In genomic region chr19:18503971-18504885, GRCh38 we compare ENCODE assay signal across 9 cellular contexts. TPM values are rescaled to one million over a fixed set of nuclear protein-coding genes. Genes with fewer than 3 reads are reported as not detected.
DNase-seq lines count a peak whose midpoint lies in the region; ATAC-seq and TF ChIP-seq lines count a peak whose summit lies in the region.
"Had no signal": no experiment of that assay in that cellular context is flagged by ENCODE, and none has a peak within 500 bp of the region (broad histone marks: within the 10 kb centered on the region; RNA-seq: fewer than 3 reads in every experiment).

No MANE protein-coding gene starts in this region.

- ATAC-seq in HG02840 (IDR thresholded peaks at IDR 0.05; ENCODE audit: low FRiP score, unreplicated experiment) (peak; percentile 47), natural killer cell (no peak)

- CTCF ChIA-PET in activated naive CD4-positive, alpha-beta T cell treated with anti-CD3 and anti-CD28 coated beads, Interleukin-2, amount 10 ng/mL, durations not matched to agents 7 days and 5 days (lab: Charles Lee) = interaction anchor here (1.3 to 2.5 kb wide), 4 partner anchors 8 to 53 kb away, joined by 3 to 10 read pairs (median 4); partner anchors contain the start of gene ELL

- peak overlapping the region; percentile 17 for H3K4me3 Mint-ChIP-seq in natural killer cell
- no peak overlapping the region for H3K4me3 Mint-ChIP-seq in activated naive CD4-positive, alpha-beta T cell treated with anti-CD3 and anti-CD28 coated beads, Interleukin-2, amount 10 ng/mL, durations not matched to agents 7 days and 5 days

- H3K9me3 Mint-ChIP-seq in natural killer cell = no peaks in the 10 kb centered on the region
- H3K9me3 Mint-ChIP-seq in activated naive CD4-positive, alpha-beta T cell treated with anti-CD3 and anti-CD28 coated beads, Interleukin-2, amount 10 ng/mL, durations not matched to agents 7 days and 5 days = no peaks in the 10 kb centered on the region

- DNase-seq in COLO668 (lab: John Stamatoyannopoulos, UW; ENCODE audit: unreplicated experiment) (peak; percentile 91), caudate nucleus (lab: John Stamatoyannopoulos, UW) (peak in 5 of 61 donors; percentile 8 to 55 (median 30)), natural killer cell (no peak), medulla oblongata (ENCODE audit: extremely low spot score) (no peak), GOT3 (lab: John Stamatoyannopoulos, UW) (no peak)
- no peak for DNase-seq in stimulated activated CD4-positive, alpha-beta T cell treated with anti-CD3 and anti-CD28 coated beads, Interleukin-1b, Interleukin-23, amount 100 ng/mL, for 48 hours
- DNase-seq in activated naive CD4-positive, alpha-beta T cell treated with anti-CD3 and anti-CD28 coated beads, Interleukin-2, amount 10 ng/mL, durations not matched to agents 7 days and 5 days = no peak
- DNase-seq: activated naive CD4-positive, alpha-beta T cell treated with anti-CD3 and anti-CD28 coated beads, Interleukin-2, amount 50 U/mL, for 16 hours had no signal

- H3K27ac ChIP-seq in caudate nucleus (ENCODE audit: low read depth, low read length) = peak overlapping the region; percentile 93

- no peaks in the 10 kb centered on the region for H3K27me3 Mint-ChIP-seq in natural killer cell (ENCODE audit: low read depth in 2 of 2)
- no peaks in the 10 kb centered on the region for H3K27me3 Mint-ChIP-seq in activated naive CD4-positive, alpha-beta T cell treated with anti-CD3 and anti-CD28 coated beads, Interleukin-2, amount 10 ng/mL, durations not matched to agents 7 days and 5 days

- TF ChIP-seq CTCF in natural killer cell (IDR thresholded peaks at IDR 0.05) = no peak

- H3K4me1 Mint-ChIP-seq in natural killer cell = peaks cover 79 to 90% of the 10 kb centered on the region in 2 donors
- peaks cover 75% of the 10 kb centered on the region for H3K4me1 Mint-ChIP-seq in activated naive CD4-positive, alpha-beta T cell treated with anti-CD3 and anti-CD28 coated beads, Interleukin-2, amount 10 ng/mL, durations not matched to agents 7 days and 5 days

- H3K36me3 Mint-ChIP-seq in natural killer cell = no peaks in the 10 kb centered on the region
- peaks cover 2% of the 10 kb centered on the region for H3K36me3 Mint-ChIP-seq in activated naive CD4-positive, alpha-beta T cell treated with anti-CD3 and anti-CD28 coated beads, Interleukin-2, amount 10 ng/mL, durations not matched to agents 7 days and 5 days

- intact Hi-C loops in natural killer cell (cut with micrococcal nuclease) = no loop called here

- H3K27ac Mint-ChIP-seq in natural killer cell = peak overlapping the region in 1 of 2 donors; percentile 93
- no peak overlapping the region for H3K27ac Mint-ChIP-seq in activated naive CD4-positive, alpha-beta T cell treated with anti-CD3 and anti-CD28 coated beads, Interleukin-2, amount 10 ng/mL, durations not matched to agents 7 days and 5 days

RNA-seq across cellular contexts. Expression of gene ELL, which starts 17.6 kb away (rescaled TPM):
- 10 to 100 TPM; 61.1 to 64.3 (median 63.8) TPM for total RNA-seq in natural killer cell

RNA-seq across cellular contexts. Expression of gene FKBP8, which starts 39.1 kb away (rescaled TPM):
- total RNA-seq in natural killer cell = 100 to 1,000 TPM; 149 to 179 (median 162) TPM

RNA-seq across cellular contexts. Expression of gene KXD1, which starts 53.4 kb away (rescaled TPM):
- 10 to 100 TPM; 83.2 to 88.8 (median 86.9) TPM for total RNA-seq in natural killer cell
